Comparison of ENCODE assay signal across 8 cellular contexts in the genomic region with DNA sequence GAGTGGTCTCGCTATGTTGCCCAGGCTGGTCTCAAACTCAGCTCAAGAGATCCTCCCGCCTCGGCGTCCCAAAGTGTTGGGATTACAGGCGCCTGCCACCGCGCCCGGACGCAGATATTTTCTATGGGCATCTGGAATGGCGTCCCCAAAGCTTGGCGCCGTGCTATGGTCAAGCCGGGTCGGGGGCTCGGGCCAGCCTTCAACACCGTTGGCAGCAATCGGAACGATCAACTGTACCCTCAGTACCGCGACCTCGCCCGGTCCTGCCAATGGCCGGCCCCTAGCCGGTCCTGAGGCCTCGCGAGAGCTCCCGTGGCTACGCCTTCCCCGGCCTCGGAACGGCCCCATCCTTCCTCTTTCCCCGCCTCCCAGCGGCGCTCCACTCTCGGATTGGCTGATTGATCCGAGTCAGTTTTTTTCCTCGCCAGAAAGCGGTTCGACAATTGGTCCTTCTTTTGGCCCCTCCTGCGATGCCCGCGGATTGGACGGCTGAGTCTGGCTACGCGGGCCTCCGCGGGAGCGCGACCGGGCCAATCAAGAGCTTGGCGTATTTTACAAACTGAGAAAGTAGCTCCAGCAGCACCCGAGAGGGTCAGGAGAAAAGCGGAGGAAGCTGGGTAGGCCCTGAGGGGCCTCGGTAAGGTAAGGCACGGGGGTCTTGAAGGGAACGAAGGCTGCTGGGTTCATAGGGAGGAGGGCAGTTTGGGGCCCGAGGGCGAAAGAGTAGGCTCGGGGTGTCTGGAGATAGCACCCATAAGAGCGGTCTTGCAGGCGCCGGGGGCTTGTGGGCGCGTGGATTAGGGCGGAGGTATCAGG. TPM values are rescaled to one million over a fixed set of nuclear protein-coding genes. Genes with fewer than 3 reads are reported as not detected.
DNase-seq lines count a peak whose midpoint lies in the region; ATAC-seq, FAIRE-seq and TF ChIP-seq lines count a peak whose summit lies in the region.

TSS of gene TROAP (plus strand) at position 548 of the 816 bp plus-strand sequence. CDS start 354 bp downstream, outside the sequence.

- no peak for TF ChIP-seq CTCF in GM12875 (IDR thresholded peaks at IDR 0.05; ENCODE audit: borderline replicate concordance, insufficient read depth, low read depth, low read length)
- no peak for TF ChIP-seq CTCF in SU-DHL-6 (IDR thresholded peaks at IDR 0.05; ENCODE audit: insufficient read depth, low read length, poor library complexity, severe bottlenecking)
- TF ChIP-seq CTCF in pancreas (IDR thresholded peaks at IDR 0.05), result no peak
- peak in 1 of 5 experiments; percentile 34 for TF ChIP-seq CTCF in tibial nerve (IDR thresholded peaks at IDR 0.05)

- H4K20me1 ChIP-seq in SU-DHL-6 (ENCODE audit: low read depth, low read length), result no peaks in the 10 kb centered on the region

- H3K9ac ChIP-seq in SU-DHL-6 (ENCODE audit: low read length), result peak within 1 kb of the TSS; percentile 88

- H3K9me2 ChIP-seq in SU-DHL-6 (replicated peaks; ENCODE audit: insufficient read depth, low read length), result no peaks in the 10 kb centered on the region

- peak; percentile 96 for FAIRE-seq in pancreas (lab: Jason Lieb, UNC)

- TF ChIP-seq EP300 in tibial nerve (IDR thresholded peaks at IDR 0.05), result peak; percentile 54 to 69

- H3K4me3 ChIP-seq in GM12875 (ENCODE audit: low read depth, low read length) (peak within 1 kb of the TSS; percentile 95), SU-DHL-6 (ENCODE audit: insufficient read depth, low read length, poor library complexity, severe bottlenecking) (peak within 1 kb of the TSS; percentile 96), pancreas (peak within 1 kb of the TSS; percentile 44 to 65 (median 56)), tibial nerve (peak within 1 kb of the TSS; percentile 52 to 97 (median 72))

- no peaks in the 10 kb centered on the region for H3K4me1 ChIP-seq in pancreas
- H3K4me1 ChIP-seq in tibial nerve, result peaks cover 0 to 16% (median 4%) of the 10 kb centered on the region in 4 donors

- peak; percentile 29 to 40 for TF ChIP-seq POLR2A in tibial nerve (IDR thresholded peaks at IDR 0.05)

- H3K27ac Mint-ChIP-seq in activated naive CD8-positive, alpha-beta T cell treated with anti-CD3 and anti-CD28 coated beads for 36 hours, result peak within 1 kb of the TSS; percentile 95

- peaks cover 8% of the 10 kb centered on the region for H3K4me1 Mint-ChIP-seq in activated naive CD8-positive, alpha-beta T cell treated with anti-CD3 and anti-CD28 coated beads for 36 hours

- H3K27me3 ChIP-seq in SU-DHL-6 (ENCODE audit: low read length) (no peaks in the 10 kb centered on the region), pancreas (no peaks in the 10 kb centered on the region), tibial nerve (no peaks in the 10 kb centered on the region)

- peak within 1 kb of the TSS; percentile 82 for H2AFZ ChIP-seq in SU-DHL-6 (ENCODE audit: low read depth, low read length, severe bottlenecking)

- DNase-seq in NCI-H1417 (lab: John Stamatoyannopoulos, UW) (peak; percentile 99 to 100 (median 99)), Right ventricle myocardium superior (peak; percentile 98), pancreas (peak; percentile 97 to 99 (median 98)), tibial nerve (ENCODE audit: low spot score in 2 of 2) (peak; percentile 92 to 94)
- peak; percentile 97 for DNase-seq in activated naive CD8-positive, alpha-beta T cell treated with anti-CD3 and anti-CD28 coated beads for 36 hours

- peaks cover 15% of the 10 kb centered on the region for H3K79me2 ChIP-seq in SU-DHL-6 (ENCODE audit: insufficient read depth, low read length)

- H3K9me3 Mint-ChIP-seq in activated naive CD8-positive, alpha-beta T cell treated with anti-CD3 and anti-CD28 coated beads for 36 hours, result no peaks in the 10 kb centered on the region

- peak; percentile 98 for ATAC-seq in HG02763 (IDR thresholded peaks at IDR 0.05; ENCODE audit: unreplicated experiment)
- peak; percentile 100 for ATAC-seq in Right ventricle myocardium superior (ENCODE audit: poor library complexity)
- peak; percentile 99 to 100 (median 100) for ATAC-seq in pancreas

- H3K36me3 Mint-ChIP-seq in activated naive CD8-positive, alpha-beta T cell treated with anti-CD3 and anti-CD28 coated beads for 36 hours, result peaks cover 18% of the 10 kb centered on the region

- peak within 1 kb of the TSS; percentile 85 for H3K4me2 ChIP-seq in SU-DHL-6 (ENCODE audit: low read depth, low read length, poor library complexity, severe bottlenecking)

- intact Hi-C loops in Right ventricle myocardium superior (cut with DNase I), result no loop called here
- intact Hi-C loops in pancreas (cut with DNase I), result no loop called here

- WGBS in pancreas, 2 donors, result 0 to 1% methylated on average over 64 to 65 of the region's 65 CpGs
- WGBS in tibial nerve, 2 donors, result 1% methylated on average over 64 to 65 of the region's 65 CpGs

- H3F3A ChIP-seq in SU-DHL-6 (ENCODE audit: insufficient read depth), result no peaks in the 10 kb centered on the region; the same call in 1 of the 2 replicates

- no peaks in the 10 kb centered on the region for H3K27me3 Mint-ChIP-seq in activated naive CD8-positive, alpha-beta T cell treated with anti-CD3 and anti-CD28 coated beads for 36 hours

- H3K27ac ChIP-seq in SU-DHL-6 (ENCODE audit: low read depth, low read length) (peak within 1 kb of the TSS; percentile 63), pancreas (peak within 1 kb of the TSS in 1 of 4 donors; percentile 26), tibial nerve (peak within 1 kb of the TSS in 3 of 4 donors; percentile 67 to 73 (median 72))

- H3K9me3 ChIP-seq in SU-DHL-6 (ENCODE audit: insufficient read depth, low read length), result no peaks in the 10 kb centered on the region
- no peaks in the 10 kb centered on the region for H3K9me3 ChIP-seq in pancreas
- H3K9me3 ChIP-seq in tibial nerve, result no peaks in the 10 kb centered on the region

- no peaks in the 10 kb centered on the region; the same call in 1 of the 2 replicates for H3K36me3 ChIP-seq in SU-DHL-6 (ENCODE audit: low read length)
- no peaks in the 10 kb centered on the region for H3K36me3 ChIP-seq in pancreas
- H3K36me3 ChIP-seq in tibial nerve, result no peaks in the 10 kb centered on the region

- H3K4me3 Mint-ChIP-seq in activated naive CD8-positive, alpha-beta T cell treated with anti-CD3 and anti-CD28 coated beads for 36 hours, result peak within 1 kb of the TSS; percentile 100

RNA-seq across cellular contexts. Expression of gene TROAP, which starts in this region (rescaled TPM):
- 10 to 100 TPM; 56.6 to 59.7 TPM for total RNA-seq in activated naive CD8-positive, alpha-beta T cell treated with anti-CD3 and anti-CD28 coated beads for 36 hours
- total RNA-seq in Right ventricle myocardium superior, result 0.67 TPM
- total RNA-seq in pancreas, result 1 to 10 TPM in 1 of 6 donors, under 1 TPM in 4, not detected in 1; 0.08 to 1.3 (median 0.41) TPM
- polyA plus RNA-seq in pancreas, result under 1 TPM; 0.46 to 0.52 TPM
- 1 to 10 TPM in 2 of 4 donors, under 1 TPM in 1, not detected in 1; 0.30 to 6.5 (median 3.1) TPM for total RNA-seq in tibial nerve

Comparison
In these comparisons a context has a peak if more than half of its experiments do, and no peak if none do; other contexts are left out.
1. RNA of gene TROAP (total RNA-seq): 56.6 to 59.7 TPM in activated naive CD8-positive, alpha-beta T cell treated with anti-CD3 and anti-CD28 coated beads for 36 hours; 0.30 to 6.5 TPM in tibial nerve, 0.67 TPM in Right ventricle myocardium superior (single experiment) and 0.08 to 1.3 TPM in pancreas; every median in the first group is over 4 times any median in the second.
2. Peak in DNase-seq and ATAC-seq in Right ventricle myocardium superior; RNA of the gene not detected or under 1 TPM.
3. Peak in every context shown above with its lines, with median percentiles within 50 percentile points of each other: H3K4me3 ChIP-seq, ATAC-seq and DNase-seq.